Comparison of ENCODE assay signal across 8 cellular contexts in genomic region chr11:75754933-75755332, GRCh38. TPM values are rescaled to one million over a fixed set of nuclear protein-coding genes. Genes with fewer than 3 reads are reported as not detected.
"Had no signal": no experiment of that assay in that cellular context is flagged by ENCODE, and none has a peak within 500 bp of the region (broad histone marks: within the 10 kb centered on the region; RNA-seq: fewer than 3 reads in every experiment).

No MANE protein-coding gene starts in this region.

RNA-seq across cellular contexts. Expression of gene MOGAT2, which starts 37.3 kb away (rescaled TPM):
- total RNA-seq: LHCN-M2, MCF 10A, NCI-H460, OCI-LY7, PC-9, RPMI7951, SJCRH30, SK-MEL-5 had no signal
